Comparison of ENCODE assay signal across 8 cellular contexts in genomic region chr10:97334370-97335175, GRCh38. TPM values are rescaled to one million over a fixed set of nuclear protein-coding genes. Genes with fewer than 3 reads are reported as not detected.
DNase-seq lines count a peak whose midpoint lies in the region; ATAC-seq and TF ChIP-seq lines count a peak whose summit lies in the region.

FRAT2 (minus strand) TSS chr10:97334729; CDS start chr10:97334572, 157 bp downstream.

- peaks cover 21% of the 10 kb centered on the region; the same call in 1 of the 2 replicates for H3K27me3 ChIP-seq in iPS-20b (ENCODE audit: insufficient read depth, low read length)
- no peaks in the 10 kb centered on the region for H3K27me3 ChIP-seq in skeletal muscle tissue (ENCODE audit: control insufficient read depth in 3 of 3, insufficient read depth in 3 of 3, low read length in 3 of 3)

- H3K9me3 ChIP-seq in iPS-20b (ENCODE audit: insufficient read depth, low read depth, low read length) (no peaks in the 10 kb centered on the region), skeletal muscle tissue (ENCODE audit: control insufficient read depth in 3 of 3, low read length in 3 of 3) (no peaks in the 10 kb centered on the region)

- peaks cover 21% of the 10 kb centered on the region for H3K36me3 ChIP-seq in iPS-20b (ENCODE audit: insufficient read depth, low read depth, low read length)
- H3K36me3 ChIP-seq in skeletal muscle tissue (ENCODE audit: control insufficient read depth in 3 of 3, insufficient read depth in 3 of 3, low read length in 3 of 3) = no peaks in the 10 kb centered on the region

- H3K27ac ChIP-seq in 22Rv1 = peak within 1 kb of the TSS; percentile 88
- H3K27ac ChIP-seq in VCaP = peak within 1 kb of the TSS; percentile 96
- no peak within 1 kb of the TSS for H3K27ac ChIP-seq in iPS-20b (ENCODE audit: low read length)
- peak within 1 kb of the TSS; percentile 93 for H3K27ac ChIP-seq in skeletal muscle tissue (ENCODE audit: low read depth, low read length)

- H3K4me1 ChIP-seq in iPS-20b (ENCODE audit: insufficient read depth, low read length) (peaks cover 32% of the 10 kb centered on the region; the same call in 1 of the 2 replicates), skeletal muscle tissue (ENCODE audit: control insufficient read depth in 3 of 3, insufficient read depth in 3 of 3, low read length in 3 of 3) (peaks cover 27 to 36% (median 29%) of the 10 kb centered on the region in 3 donors)

- H3K4me3 ChIP-seq in iPS-20b (ENCODE audit: low read length) (peak within 1 kb of the TSS; percentile 84), skeletal muscle tissue (ENCODE audit: low read length in 3 of 3) (peak within 1 kb of the TSS; percentile 83 to 88 (median 85))

- DNase-seq in NCI-H2107 treated with DMSO at 0.1 percent for 48 hours (lab: John Stamatoyannopoulos, UW; ENCODE audit: unreplicated experiment) (peak; percentile 48), T47D (ENCODE audit: low read depth in 1 of 2, low spot score in 1 of 2) (peak; percentile 97)

- ATAC-seq in GM18511 (IDR thresholded peaks at IDR 0.05; ENCODE audit: unreplicated experiment) (peak; percentile 88), HG02981 (IDR thresholded peaks at IDR 0.05; ENCODE audit: unreplicated experiment) (peak; percentile 80)

- TF ChIP-seq CTCF in 22Rv1 (IDR thresholded peaks at IDR 0.05) = no peak
- TF ChIP-seq CTCF in VCaP (conservative IDR thresholded peaks at IDR 0.05) = no peak

- H3K9ac ChIP-seq in iPS-20b (ENCODE audit: low read depth, low read length) (peak within 1 kb of the TSS; percentile 83), skeletal muscle tissue (ENCODE audit: low read depth in 1 of 3, low read length in 3 of 3) (peak within 1 kb of the TSS; percentile 82 to 93 (median 91))

- in situ Hi-C loops in T47D (cut with HindIII; ENCODE audit: low pct_unique_long_range_greater_than_20kb, low sequenced_read_pairs) = no loop called here

RNA-seq across cellular contexts. Expression of gene FRAT2, which starts in this region (rescaled TPM):
- 8.9 TPM for total RNA-seq in skeletal muscle tissue
